In genomic region chr3:51941798-51942602, GRCh38 we compare ENCODE assay signal across 8 cellular contexts. TPM values are rescaled to one million over a fixed set of nuclear protein-coding genes. Genes with fewer than 3 reads are reported as not detected.
DNase-seq lines count a peak whose midpoint lies in the region; ATAC-seq, FAIRE-seq and TF ChIP-seq lines count a peak whose summit lies in the region.

Gene PARP3, plus strand, starts transcription at chr3:51942363. Its CDS starts 993 bp downstream, at chr3:51943356.
Gene RRP9, minus strand, starts transcription at chr3:51941904. Its CDS starts 37 bp downstream, at chr3:51941867.

- H3K9me3 Mint-ChIP-seq in T-helper 1 cell treated with Interleukin-12 subunit alpha and Interleukin-12 subunit beta and Interleukin-4 antibody, amounts not matched to agents 30 μg/mL and 1 μg/mL, for 36 hours = no peaks in the 10 kb centered on the region

- H3K4me3 ChIP-seq in left ventricle myocardium inferior = peak within 1 kb of the TSS; percentile 82
- peak within 1 kb of the TSS; percentile 60 to 66 for H3K4me3 ChIP-seq in prostate gland

- peak; percentile 99 for FAIRE-seq in GM12892 (lab: Jason Lieb, UNC)
- FAIRE-seq in urothelium cell line (lab: Jason Lieb, UNC) = peak; percentile 96

- H3K27ac Mint-ChIP-seq in T-helper 1 cell treated with Interleukin-12 subunit alpha and Interleukin-12 subunit beta and Interleukin-4 antibody, amounts not matched to agents 30 μg/mL and 1 μg/mL, for 36 hours = peak within 1 kb of the TSS; percentile 89

- H3K27me3 ChIP-seq in left ventricle myocardium inferior (ENCODE audit: low read depth) (no peaks in the 10 kb centered on the region), prostate gland (replicated peaks; ENCODE audit: insufficient read depth) (no peaks in the 10 kb centered on the region)

- H3K36me3 ChIP-seq in left ventricle myocardium inferior (peaks cover 44% of the 10 kb centered on the region), prostate gland (peaks cover 6 to 8% of the 10 kb centered on the region in 2 donors)

- peak within 1 kb of the TSS; percentile 94 for H3K4me3 Mint-ChIP-seq in T-helper 1 cell treated with Interleukin-12 subunit alpha and Interleukin-12 subunit beta and Interleukin-4 antibody, amounts not matched to agents 30 μg/mL and 1 μg/mL, for 36 hours

- peaks cover 8% of the 10 kb centered on the region for H3K36me3 Mint-ChIP-seq in T-helper 1 cell treated with Interleukin-12 subunit alpha and Interleukin-12 subunit beta and Interleukin-4 antibody, amounts not matched to agents 30 μg/mL and 1 μg/mL, for 36 hours (ENCODE audit: low read depth)

- intact Hi-C loops in left ventricle myocardium inferior (cut with micrococcal nuclease) = no loop called here
- intact Hi-C loops in prostate gland (cut with DNase I) = loop anchor here (2.0 to 5.0 kb wide), 3 partner anchors 33 to 210 kb away; partner anchors contain the start of genes ABHD14A, ABHD14B, DUSP7 and POC1A

- TF ChIP-seq CTCF in left ventricle myocardium inferior (IDR thresholded peaks at IDR 0.05; ENCODE audit: borderline replicate concordance) (peak; percentile 100), prostate gland (IDR thresholded peaks at IDR 0.05) (peak; percentile 98 to 100 (median 100))

- no peaks in the 10 kb centered on the region for H3K9me3 ChIP-seq in left ventricle myocardium inferior (replicated peaks)
- H3K9me3 ChIP-seq in prostate gland = no peaks in the 10 kb centered on the region

- peak; percentile 99 for DNase-seq in GM12892 (ENCODE audit: insufficient read length)
- DNase-seq in NCI-H146 treated with DMSO at 0.1 percent for 48 hours (lab: John Stamatoyannopoulos, UW; ENCODE audit: unreplicated experiment) = peak; percentile 92
- peak; percentile 81 to 100 (median 100) for DNase-seq in amygdala (lab: John Stamatoyannopoulos, UW)
- DNase-seq in left ventricle myocardium inferior = peak; percentile 100
- DNase-seq in prostate gland (ENCODE audit: low spot score) = peak; percentile 100
- DNase-seq in urothelium cell line (ENCODE audit: low spot score) = peak; percentile 100

- TF ChIP-seq POLR2A in GM12892 (IDR thresholded peaks at IDR 0.05; ENCODE audit: low read depth, low read length) = peak; percentile 72; the same call in 1 of the 2 replicates
- TF ChIP-seq POLR2A in prostate gland (IDR thresholded peaks at IDR 0.05) = peak; percentile 53

- no peaks in the 10 kb centered on the region for H3K27me3 Mint-ChIP-seq in T-helper 1 cell treated with Interleukin-12 subunit alpha and Interleukin-12 subunit beta and Interleukin-4 antibody, amounts not matched to agents 30 μg/mL and 1 μg/mL, for 36 hours (ENCODE audit: low read depth)

- WGBS in prostate gland = 1% methylated on average over 39 of the region's 67 CpGs

- peak within 1 kb of the TSS; percentile 98 for H3K27ac ChIP-seq in left ventricle myocardium inferior (replicated peaks)
- peak within 1 kb of the TSS; percentile 80 to 87 for H3K27ac ChIP-seq in prostate gland

- ATAC-seq in HG02870 (IDR thresholded peaks at IDR 0.05; ENCODE audit: unreplicated experiment) = peak; percentile 86

- H3K4me1 ChIP-seq in left ventricle myocardium inferior (peaks cover 36% of the 10 kb centered on the region), prostate gland (replicated peaks) (peaks cover 9% of the 10 kb centered on the region)

- peaks cover 27% of the 10 kb centered on the region for H3K4me1 Mint-ChIP-seq in T-helper 1 cell treated with Interleukin-12 subunit alpha and Interleukin-12 subunit beta and Interleukin-4 antibody, amounts not matched to agents 30 μg/mL and 1 μg/mL, for 36 hours (ENCODE audit: low read depth)

RNA-seq across cellular contexts. Expression of gene PARP3, which starts in this region (rescaled TPM):
- polyA plus RNA-seq in GM12892 (2012; ENCODE audit: missing spikeins) = 22.1 TPM
- 14.3 TPM for total RNA-seq in left ventricle myocardium inferior
- total RNA-seq in prostate gland = 10 to 100 TPM; 22.0 to 45.9 TPM

RNA-seq across cellular contexts. Expression of gene RRP9, which starts in this region (rescaled TPM):
- 25.2 TPM for polyA plus RNA-seq in GM12892 (2012; ENCODE audit: missing spikeins)
- 8.6 TPM for total RNA-seq in left ventricle myocardium inferior
- total RNA-seq in prostate gland = 10 to 100 TPM; 14.9 to 18.6 TPM

Comparison
In these comparisons a context has a peak if more than half of its experiments do, and no peak if none do; other contexts are left out.
1. Peak in every context shown above with its lines: DNase-seq, ATAC-seq, H3K4me3 ChIP-seq and H3K27ac ChIP-seq.